Comparison of ENCODE assay signal across 8 cellular contexts in genomic region chr12:124453419-124454351, GRCh38.
DNase-seq lines count a peak whose midpoint lies in the region; ATAC-seq and TF ChIP-seq lines count a peak whose summit lies in the region.

No MANE protein-coding gene starts in this region.

- H3K4me1 Mint-ChIP-seq in type B pancreatic cell (ENCODE audit: unreplicated experiment), result peaks cover 15% of the 10 kb centered on the region

- H3K4me3 ChIP-seq in Panc1 (ENCODE audit: low read depth in 2 of 2, low read length in 2 of 2), result no peak overlapping the region

- BruUV-seq in Panc1 (replicated peaks; lab: Mats Ljungman, UMichigan), result no TSS peak

- H3K4me1 ChIP-seq in Panc1 (ENCODE audit: control insufficient read depth, insufficient read depth, low read length) (peaks cover 26% of the 10 kb centered on the region), foreskin keratinocyte (peaks cover 3% of the 10 kb centered on the region)

- CTCF ChIA-PET in Panc1 (lab: Charles Lee), result interaction anchor here (0.7 kb wide), 1 partner anchor 256 kb away, joined by 3 read pairs; no protein-coding TSS in a partner anchor

- H3K27me3 ChIP-seq in Panc1 (ENCODE audit: control insufficient read depth, insufficient read depth, low read length) (no peaks in the 10 kb centered on the region), foreskin keratinocyte (no peaks in the 10 kb centered on the region)

- H3K36me3 ChIP-seq in Panc1 (ENCODE audit: control insufficient read depth, insufficient read depth, low read length), result no peaks in the 10 kb centered on the region; the same call in 1 of the 2 replicates

- no peaks in the 10 kb centered on the region for H3K9me3 Mint-ChIP-seq in type B pancreatic cell

- no peak overlapping the region for H3K27ac Mint-ChIP-seq in type B pancreatic cell

- intact Hi-C loops in Panc1 (cut with micrococcal nuclease; ENCODE audit: unreplicated experiment), result no loop called here

- POLR2A ChIA-PET in Panc1 (lab: Charles Lee), result no interaction called here

- H3K9me3 ChIP-seq in Panc1 (ENCODE audit: control insufficient read depth, insufficient read depth, low read depth, low read length), result no peaks in the 10 kb centered on the region

- DNase-seq in Panc1 (ENCODE audit: low read depth, low spot score) (peak; percentile 46), foreskin keratinocyte (no peak), renal cortical epithelial cell (ENCODE audit: low read depth) (peak; percentile 33), type B pancreatic cell (ENCODE audit: extremely low spot score, unreplicated experiment) (no peak), cortex of kidney (lab: John Stamatoyannopoulos, UW) (no peak)
- DNase-seq in activated T-helper 1 cell treated with anti-CD3 and anti-CD28 coated beads, Interleukin-2, amount 50 U/mL, for 16 hours (ENCODE audit: low read depth in 1 of 2, low spot score in 1 of 2), result peak; percentile 57 to 66

- peak overlapping the region; percentile 44; the same call in 1 of the 2 replicates for H3K27ac ChIP-seq in Panc1 (ENCODE audit: low read length)
- no peak overlapping the region for H3K27ac ChIP-seq in foreskin keratinocyte

- H3K4me3 Mint-ChIP-seq in type B pancreatic cell, result no peak overlapping the region

- H3K36me3 Mint-ChIP-seq in type B pancreatic cell, result peaks cover 9% of the 10 kb centered on the region

- no peaks in the 10 kb centered on the region for H3K27me3 Mint-ChIP-seq in type B pancreatic cell

- TF ChIP-seq CTCF in Panc1 (IDR thresholded peaks at IDR 0.05) (no peak), foreskin keratinocyte (conservative IDR thresholded peaks at IDR 0.05) (no peak), type B pancreatic cell (conservative IDR thresholded peaks at IDR 0.05) (no peak)

- in situ Hi-C loops in Panc1 (cut with HindIII; ENCODE audit: low pct_unique_long_range_greater_than_20kb, low sequenced_read_pairs), result no loop called here

- peak; percentile 78 for ATAC-seq in GM18873 (IDR thresholded peaks at IDR 0.05; ENCODE audit: low FRiP score, unreplicated experiment)
- peak; percentile 68 for ATAC-seq in HG02973 (IDR thresholded peaks at IDR 0.05; ENCODE audit: unreplicated experiment)
- ATAC-seq in Panc1, result peak; percentile 80
- ATAC-seq in foreskin keratinocyte, result peak; percentile 18

Comparison
In these comparisons a context has a peak if more than half of its experiments do, and no peak if none do; other contexts are left out.
1. ATAC-seq: peak in every context shown above with its lines; median percentile 80 in Panc1; 78 in GM18873; 68 in HG02973; 18 in foreskin keratinocyte.
2. DNase-seq: peak in Panc1 (single experiment), activated T-helper 1 cell treated with anti-CD3 and anti-CD28 coated beads, Interleukin-2, amount 50 U/mL, for 16 hours (2 of 2) and renal cortical epithelial cell (single experiment); none in foreskin keratinocyte (0 of 2), type B pancreatic cell (single experiment) and cortex of kidney (single experiment).